In genomic region chr19:18227781-18228271, GRCh38 we compare ENCODE assay signal across 1 cellular context.
TF ChIP-seq lines count a peak whose summit lies in the region.

No MANE protein-coding gene starts in this region.

TF ChIP-seq in GM12878, 131 proteins besides CTCF, POLR2A, EP300 and RAD21:
- TF ChIP-seq FOXK2 (IDR thresholded peaks at IDR 0.05), result no peak
- no peak for TF ChIP-seq MTA2 (IDR thresholded peaks at IDR 0.05; ENCODE audit: low read depth)
- TF ChIP-seq KLF5 (IDR thresholded peaks at IDR 0.05; ENCODE audit: partially characterized antibody), result no peak
- TF ChIP-seq USF1 (IDR thresholded peaks at IDR 0.05; ENCODE audit: borderline replicate concordance, extremely low read length, insufficient read depth, low read depth, low read length), result no peak
- peak; percentile 41 for TF ChIP-seq MEF2B (IDR thresholded peaks at IDR 0.05; ENCODE audit: partially characterized antibody, poor library complexity, severe bottlenecking)
- TF ChIP-seq ZNF217 (IDR thresholded peaks at IDR 0.05), result 0 out of 2 replicates have a peak, but pooled peaks have one; percentile 19
